In genomic region chr3:13825821-13826220, GRCh38 we compare ENCODE assay signal across 23 cellular contexts. TPM values are rescaled to one million over a fixed set of nuclear protein-coding genes. Genes with fewer than 3 reads are reported as not detected.
A peak's percentile ranks its signal among the peaks of the same experiment; 100 is the strongest.
DNase-seq lines count a peak whose midpoint lies in the region; ATAC-seq and TF ChIP-seq lines count a peak whose summit lies in the region.
"Had no signal": no experiment of that assay in that cellular context is flagged by ENCODE, and none has a peak within 500 bp of the region (broad histone marks: within the 10 kb centered on the region; RNA-seq: fewer than 3 reads in every experiment).

No MANE protein-coding gene starts in this region.

- WGBS in mammary epithelial cell (ENCODE audit: low coverage, missing lambda C conversion rate): 92% methylated on average over 10 of the region's 10 CpGs

- dilution Hi-C loops in mammary epithelial cell (cut with HindIII; ENCODE audit: low sequenced_read_pairs): loop anchor here (25.0 kb wide), 1 partner anchor 314 kb away; no protein-coding TSS in a partner anchor

- no peak overlapping the region for H3K9ac ChIP-seq in mammary epithelial cell (ENCODE audit: insufficient read depth, low read length)

- TF ChIP-seq CTCF in mammary epithelial cell (conservative IDR thresholded peaks at IDR 0.05 in 1 of 2, IDR thresholded peaks at IDR 0.05 in 1 of 2; ENCODE audit: extremely low read depth in 1 of 2, insufficient read depth in 1 of 2, low read depth in 1 of 2, low read length in 2 of 2) (no peak), MCF 10A (IDR thresholded peaks at IDR 0.05; ENCODE audit: unreplicated experiment) (no peak), osteoblast (IDR thresholded peaks at IDR 0.05; ENCODE audit: extremely low read depth, low read depth, low read length) (no peak)

- DNase-seq in mammary epithelial cell: no peak
- DNase-seq in MCF 10A (ENCODE audit: unreplicated experiment): no peak
- DNase-seq in epithelial cell of prostate (ENCODE audit: low read depth, low spot score): no peak
- DNase-seq in osteoblast (ENCODE audit: insufficient read length, low spot score, missing footprints): peak; percentile 9
- DNase-seq in HK-2 (ENCODE audit: unreplicated experiment): no peak
- DNase-seq in NCI-H2029 (lab: John Stamatoyannopoulos, UW): no peak
- DNase-seq in naive thymus-derived CD8-positive, alpha-beta T cell: no peak
- DNase-seq: BE2C; CD8-positive, alpha-beta memory T cell; DMS79 treated with DMSO at 0.1 percent for 48 hours; GF-D8; H9; KG1; MM.1S; NCI-H2081; NCI-H2227 treated with DMSO at 0.1 percent for 48 hours; NCI-H526 treated with DMSO at 0.1 percent for 48 hours; RPMI8226; SIG-M5 had no signal

- H3K9me3 ChIP-seq in mammary epithelial cell (replicated peaks; ENCODE audit: insufficient read depth, low read length): peaks cover 20% of the 10 kb centered on the region
- H3K9me3 ChIP-seq in osteoblast (ENCODE audit: low read depth, low read length): no peaks in the 10 kb centered on the region
- H3K9me3 ChIP-seq: BE2C had no signal

- peaks cover 2% of the 10 kb centered on the region for H3K36me3 ChIP-seq in mammary epithelial cell (ENCODE audit: insufficient read depth, low read length)
- no peaks in the 10 kb centered on the region for H3K36me3 ChIP-seq in osteoblast (ENCODE audit: insufficient read depth, low read length)
- H3K36me3 ChIP-seq: BE2C had no signal

- peaks cover 7% of the 10 kb centered on the region for H3K9me3 Mint-ChIP-seq in MCF 10A (ENCODE audit: unreplicated experiment)
- H3K9me3 Mint-ChIP-seq in naive thymus-derived CD8-positive, alpha-beta T cell: no peaks in the 10 kb centered on the region
- H3K9me3 Mint-ChIP-seq: CD8-positive, alpha-beta memory T cell; H9 had no signal

- no peak overlapping the region for H3K4me3 Mint-ChIP-seq in MCF 10A (ENCODE audit: unreplicated experiment)
- no peak overlapping the region for H3K4me3 Mint-ChIP-seq in naive thymus-derived CD8-positive, alpha-beta T cell
- H3K4me3 Mint-ChIP-seq: CD14-positive monocyte; CD8-positive, alpha-beta memory T cell; H9 had no signal

- intact Hi-C loops in mammary epithelial cell (cut with micrococcal nuclease): loop anchor here (1.0 kb wide), 1 partner anchor 54 kb away; the partner anchor contains the start of gene WNT7A
- intact Hi-C loops in MCF 10A (cut with micrococcal nuclease): no loop called here

- H3K4me1 Mint-ChIP-seq in MCF 10A (ENCODE audit: insufficient read depth, unreplicated experiment): peaks cover 38% of the 10 kb centered on the region
- peaks cover 0 to 6% (median 0%) of the 10 kb centered on the region in 4 donors for H3K4me1 Mint-ChIP-seq in naive thymus-derived CD8-positive, alpha-beta T cell

- no peak overlapping the region for H3K27ac Mint-ChIP-seq in MCF 10A (ENCODE audit: low read depth, unreplicated experiment)
- H3K27ac Mint-ChIP-seq in naive thymus-derived CD8-positive, alpha-beta T cell: peak overlapping the region in 1 of 10 donors; percentile 12
- H3K27ac Mint-ChIP-seq: CD14-positive monocyte; CD8-positive, alpha-beta memory T cell had no signal

- BruUV-seq in mammary epithelial cell (replicated peaks; lab: Mats Ljungman, UMichigan) (no TSS peak), MCF 10A (replicated peaks; lab: Mats Ljungman, UMichigan) (no TSS peak)

- no peaks in the 10 kb centered on the region for H3K36me3 Mint-ChIP-seq in MCF 10A (ENCODE audit: insufficient read depth, unreplicated experiment)
- H3K36me3 Mint-ChIP-seq in naive thymus-derived CD8-positive, alpha-beta T cell: no peaks in the 10 kb centered on the region
- H3K36me3 Mint-ChIP-seq: CD14-positive monocyte; CD8-positive, alpha-beta memory T cell had no signal

- CTCF ChIA-PET in mammary epithelial cell (lab: Charles Lee; ENCODE audit: low non-redundant PET): interaction anchor here (0.6 kb wide), 1 partner anchor 1119 kb away, joined by 3 read pairs; no protein-coding TSS in a partner anchor
- CTCF ChIA-PET in MCF 10A (lab: Yijun Ruan, JAX): interaction anchor here (0.7 to 4.2 kb wide), 6 partner anchors 9 to 168 kb away, joined by 3 to 22 read pairs (median 6); partner anchors contain the start of gene WNT7A

- no peak for ATAC-seq in naive thymus-derived CD8-positive, alpha-beta T cell

- H3K27me3 Mint-ChIP-seq in MCF 10A (ENCODE audit: insufficient read depth, unreplicated experiment): no peaks in the 10 kb centered on the region
- peaks cover 0 to 2% (median 0%) of the 10 kb centered on the region in 5 donors for H3K27me3 Mint-ChIP-seq in naive thymus-derived CD8-positive, alpha-beta T cell

- H3K4me3 ChIP-seq in mammary epithelial cell (replicated peaks in 1 of 3; ENCODE audit: insufficient read depth in 1 of 3, low read depth in 2 of 3, low read length in 3 of 3) (no peak overlapping the region), osteoblast (ENCODE audit: insufficient read depth, low read length) (no peak overlapping the region)
- H3K4me3 ChIP-seq: SK-N-MC had no signal

- POLR2A ChIA-PET in MCF 10A (lab: Yijun Ruan, JAX): interaction anchor here (2.0 kb wide), 1 partner anchor 24 kb away, joined by 9 read pairs; no protein-coding TSS in a partner anchor
- POLR2A ChIA-PET in naive thymus-derived CD8-positive, alpha-beta T cell (lab: Charles Lee): interaction anchor here (1.1 kb wide), 1 partner anchor 40 kb away, joined by 3 read pairs; no protein-coding TSS in a partner anchor

- H3K4me1 ChIP-seq in mammary epithelial cell (ENCODE audit: insufficient read depth, low read length): peaks cover 39% of the 10 kb centered on the region
- no peaks in the 10 kb centered on the region for H3K4me1 ChIP-seq in osteoblast (ENCODE audit: insufficient read depth, low read length)
- H3K4me1 ChIP-seq: BE2C had no signal

- H3K79me2 ChIP-seq in mammary epithelial cell (ENCODE audit: insufficient read depth, low read length) (peaks cover 41% of the 10 kb centered on the region), osteoblast (ENCODE audit: insufficient read depth, low read length) (no peaks in the 10 kb centered on the region)

- H3K4me2 ChIP-seq in mammary epithelial cell (ENCODE audit: insufficient read depth, low read depth, low read length): no peak overlapping the region
- no peak overlapping the region for H3K4me2 ChIP-seq in osteoblast (ENCODE audit: insufficient read depth, low read length)

- no peak overlapping the region for H2AFZ ChIP-seq in mammary epithelial cell (ENCODE audit: low read depth, low read length)
- H2AFZ ChIP-seq in osteoblast (ENCODE audit: low read length): no peak overlapping the region

- no peaks in the 10 kb centered on the region for H3K27me3 ChIP-seq in mammary epithelial cell (ENCODE audit: insufficient read depth, low read length)
- H3K27me3 ChIP-seq in osteoblast (ENCODE audit: insufficient read depth, low read length): no peaks in the 10 kb centered on the region
- H3K27me3 ChIP-seq: BE2C had no signal

- in situ Hi-C loops in mammary epithelial cell (cut with MboI; ENCODE audit: low sequenced_read_pairs in 2 of 2): no loop called here

- no peaks in the 10 kb centered on the region for H4K20me1 ChIP-seq in mammary epithelial cell (ENCODE audit: insufficient read depth, low read length)
- H4K20me1 ChIP-seq in osteoblast (ENCODE audit: insufficient read depth, low read length): no peaks in the 10 kb centered on the region

- H3K27ac ChIP-seq in mammary epithelial cell (ENCODE audit: insufficient read depth, low read depth, low read length) (peak overlapping the region; percentile 67), epithelial cell of prostate (peak overlapping the region; percentile 51), osteoblast (ENCODE audit: low read depth, low read length) (no peak overlapping the region)
- H3K27ac ChIP-seq: 22Rv1, SK-N-MC had no signal

RNA-seq across cellular contexts. Expression of gene WNT7A, which starts 54.0 kb away (rescaled TPM):
- total RNA-seq in mammary epithelial cell: 10 to 100 TPM in 1 of 2 donors, under 1 TPM in 1; 0.67 to 19.9 TPM
- polyA plus RNA-seq in mammary epithelial cell: 11.1 TPM
- 27.6 TPM for polyA minus RNA-seq in mammary epithelial cell
- total RNA-seq in MCF 10A (2022): 0.47 and 0.61 TPM in 2 replicates
- total RNA-seq in osteoblast: not detected in 2 replicates
- 1 to 10 TPM; 9.6 TPM for total RNA-seq in naive thymus-derived CD8-positive, alpha-beta T cell
- polyA plus RNA-seq in naive thymus-derived CD8-positive, alpha-beta T cell: 1 to 10 TPM in 2 of 3 donors, under 1 TPM in 1; 0.17 to 1.6 (median 1.3) TPM
- total RNA-seq: H9, NCI-H460 had no signal
- polyA plus RNA-seq: CD14-positive monocyte had no signal
